In the genomic region with DNA sequence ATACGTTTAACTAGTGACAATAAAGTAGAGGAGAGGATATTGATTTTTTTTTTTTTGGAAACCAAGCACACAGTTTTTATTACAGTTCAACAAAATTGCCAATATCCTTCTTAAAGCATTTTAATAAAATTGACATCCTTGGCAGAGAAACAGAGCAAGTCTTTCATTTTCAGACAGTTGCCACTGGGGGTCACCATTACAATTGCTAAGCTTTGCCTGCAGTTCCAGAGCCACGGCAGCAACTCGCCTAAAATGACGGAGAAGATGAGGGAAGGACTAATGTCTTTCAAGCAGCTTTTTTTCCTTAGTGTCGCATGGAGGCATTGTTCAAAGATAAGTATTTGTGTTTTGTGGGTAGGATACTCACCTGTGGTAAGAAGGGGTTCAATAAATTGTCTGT, we compare ENCODE assay signal across 8 cellular contexts.
DNase-seq lines count a peak whose midpoint lies in the region; ATAC-seq and TF ChIP-seq lines count a peak whose summit lies in the region.

No MANE protein-coding gene starts in this region.

- peak; percentile 35 for TF ChIP-seq CTCF in cardiac fibroblast (IDR thresholded peaks at IDR 0.05; ENCODE audit: low read depth, low read length)
- TF ChIP-seq CTCF in neural cell (IDR thresholded peaks at IDR 0.05; ENCODE audit: poor library complexity, severe bottlenecking), result peak; percentile 76

- TF ChIP-seq RAD21 in neural cell (conservative IDR thresholded peaks at IDR 0.05), result peak; percentile 84

- ATAC-seq in GM18873 (IDR thresholded peaks at IDR 0.05; ENCODE audit: low FRiP score, unreplicated experiment), result no peak

- H3K27ac ChIP-seq in neural cell (ENCODE audit: low read length), result no peak overlapping the region

- H3K36me3 ChIP-seq in neural cell (ENCODE audit: insufficient read depth, low read length), result no peaks in the 10 kb centered on the region

- no peak for TF ChIP-seq EP300 in neural cell (conservative IDR thresholded peaks at IDR 0.05; ENCODE audit: poor library complexity, severe bottlenecking)

- no peak overlapping the region for H3K4me2 ChIP-seq in neural cell (ENCODE audit: low read length)

- H3K4me3 ChIP-seq in cardiac fibroblast (replicated peaks in 1 of 2; ENCODE audit: low read depth in 2 of 2, low read length in 2 of 2) (no peak overlapping the region), neural cell (ENCODE audit: low read length) (no peak overlapping the region)

- peak; percentile 0 for DNase-seq in NCI-H2171 treated with DMSO at 0.1 percent for 48 hours (lab: John Stamatoyannopoulos, UW)
- DNase-seq in NCI-H2171 (lab: John Stamatoyannopoulos, UW), result no peak
- peak; percentile 2 for DNase-seq in NCI-H2107 (lab: John Stamatoyannopoulos, UW)
- peak; percentile 66 to 68 for DNase-seq in cardiac fibroblast (ENCODE audit: low read depth in 2 of 2)
- no peak for DNase-seq in stimulated activated CD4-positive, alpha-beta T cell treated with anti-CD3 and anti-CD28 coated beads, Interleukin-4, amount 100 ng/mL, for 1 hour
- DNase-seq in stimulated activated CD4-positive, alpha-beta T cell treated with anti-CD3 and anti-CD28 coated beads, Interleukin-1b, Interleukin-23, amount 100 ng/mL, for 48 hours, result no peak

- H4K20me1 ChIP-seq in neural cell (ENCODE audit: insufficient read depth), result no peaks in the 10 kb centered on the region

- no peaks in the 10 kb centered on the region for H3K9me2 ChIP-seq in neural cell (ENCODE audit: insufficient read depth, low read length)

- H3K9ac ChIP-seq in neural cell (ENCODE audit: low read length), result no peak overlapping the region

- no peak overlapping the region for H2AFZ ChIP-seq in neural cell (ENCODE audit: low read depth, low read length)

- H3K79me2 ChIP-seq in neural cell (replicated peaks; ENCODE audit: insufficient read depth, low read length), result no peaks in the 10 kb centered on the region

- no peaks in the 10 kb centered on the region for H3F3A ChIP-seq in neural cell (ENCODE audit: insufficient read depth, low read length, poor library complexity, severe bottlenecking)

- no peaks in the 10 kb centered on the region for H3K9me3 ChIP-seq in neural cell (ENCODE audit: low read length)

- H3K27me3 ChIP-seq in neural cell (ENCODE audit: insufficient read depth, low read depth, low read length), result no peaks in the 10 kb centered on the region

TF ChIP-seq in neural cell, 6 proteins besides CTCF, POLR2A, EP300 and RAD21:
- TF ChIP-seq TAF1 (IDR thresholded peaks at IDR 0.05; ENCODE audit: low read depth) (no peak), SMC3 (conservative IDR thresholded peaks at IDR 0.05; ENCODE audit: poor library complexity) (peak; percentile 76)
TF ChIP-seq in neural cell: peak in this region for 1.

Comparison
In these comparisons a context has a peak if more than half of its experiments do, and no peak if none do; other contexts are left out.
1. DNase-seq: peak in NCI-H2171 treated with DMSO at 0.1 percent for 48 hours (single experiment), NCI-H2107 (single experiment) and cardiac fibroblast (2 of 2); none in NCI-H2171 (single experiment), stimulated activated CD4-positive, alpha-beta T cell treated with anti-CD3 and anti-CD28 coated beads, Interleukin-4, amount 100 ng/mL, for 1 hour (single experiment) and stimulated activated CD4-positive, alpha-beta T cell treated with anti-CD3 and anti-CD28 coated beads, Interleukin-1b, Interleukin-23, amount 100 ng/mL, for 48 hours (single experiment).